ENCODE assay signal across 19 cellular contexts in the genomic region with DNA sequence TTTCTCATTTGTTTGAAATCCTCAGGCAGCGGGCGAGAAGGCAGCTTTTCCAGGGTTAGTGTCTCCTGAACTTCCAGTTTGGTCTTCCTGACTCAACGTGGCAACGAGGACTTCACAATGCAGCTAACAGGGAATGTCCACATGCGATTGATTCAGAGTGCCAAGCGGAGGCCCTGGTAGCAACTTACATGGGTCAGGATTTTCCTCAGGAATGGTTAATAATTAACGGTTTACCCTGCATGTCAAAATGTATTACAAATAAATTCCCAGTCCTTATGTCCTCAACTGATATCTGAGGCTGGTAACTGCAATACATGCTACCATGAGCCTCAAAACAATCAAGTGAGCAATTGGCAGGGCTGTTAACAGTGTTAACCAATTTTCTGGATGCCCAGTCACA.
A peak's percentile ranks its signal among the peaks of the same experiment; 100 is the strongest.
DNase-seq lines count a peak whose midpoint lies in the region; FAIRE-seq and TF ChIP-seq lines count a peak whose summit lies in the region.
"Had no signal": no experiment of that assay in that cellular context is flagged by ENCODE, and none has a peak within 500 bp of the region (broad histone marks: within the 10 kb centered on the region; RNA-seq: fewer than 3 reads in every experiment).

No MANE protein-coding gene starts in this region.

- FAIRE-seq in D721Med (lab: Jason Lieb, UNC), result no peak
- FAIRE-seq: GM12892, GM19239 had no signal

- H2AFZ ChIP-seq in hepatocyte, result no peak overlapping the region

- DNase-seq in DMS53 treated with DMSO at 0.1 percent for 48 hours (lab: John Stamatoyannopoulos, UW; ENCODE audit: unreplicated experiment), result peak; percentile 24
- peak; percentile 4 for DNase-seq in hepatocyte (ENCODE audit: low spot score)
- peak; percentile 58 for DNase-seq in renal cortical epithelial cell (ENCODE audit: low read depth)
- no peak for DNase-seq in AG08396 (ENCODE audit: low spot score)
- no peak for DNase-seq in D721Med (ENCODE audit: insufficient read length, low spot score)
- DNase-seq in SIG-M5 (lab: John Stamatoyannopoulos, UW), result no peak
- DNase-seq: 8988T; C1 segment of cervical spinal cord; Calu3; CD4-positive, alpha-beta T cell; DND-41; GDM1; GOT3; H9; IMR-90; KBM-7 had no signal

- WGBS in hepatocyte (ENCODE audit: low lambda C conversion rate, missing lambda C conversion rate), result 61% methylated on average over 7 of the region's 7 CpGs
- WGBS in liver, result 37% methylated on average over 7 of the region's 7 CpGs

- H4K20me1 ChIP-seq in hepatocyte (ENCODE audit: insufficient read depth, poor library complexity, severe bottlenecking), result no peaks in the 10 kb centered on the region

- H3K9me2 ChIP-seq in hepatocyte (replicated peaks; ENCODE audit: insufficient read depth), result no peaks in the 10 kb centered on the region

- H3K4me2 ChIP-seq in hepatocyte, result no peak overlapping the region

- no peaks in the 10 kb centered on the region for H3K4me1 ChIP-seq in hepatocyte (ENCODE audit: insufficient read depth)
- no peaks in the 10 kb centered on the region for H3K4me1 ChIP-seq in liver (ENCODE audit: control insufficient read depth in 4 of 4, insufficient read depth in 4 of 4, low read length in 3 of 4)

- H3K9ac ChIP-seq in liver (ENCODE audit: low read depth in 1 of 2, low read length in 2 of 2), result no peak overlapping the region

- H3K36me3 ChIP-seq in hepatocyte (replicated peaks; ENCODE audit: insufficient read depth, low read depth) (no peaks in the 10 kb centered on the region), liver (ENCODE audit: control insufficient read depth in 4 of 4, insufficient read depth in 3 of 4, low read depth in 1 of 4, low read length in 3 of 4) (no peaks in the 10 kb centered on the region)

- no peaks in the 10 kb centered on the region for H3K9me3 ChIP-seq in hepatocyte (ENCODE audit: low read depth)
- peaks cover 0 to 2% (median 0%) of the 10 kb centered on the region in 4 donors for H3K9me3 ChIP-seq in liver (ENCODE audit: control insufficient read depth in 4 of 4, low read length in 3 of 4)

- H3K27me3 ChIP-seq in hepatocyte (no peaks in the 10 kb centered on the region), liver (ENCODE audit: control insufficient read depth in 4 of 4, insufficient read depth in 4 of 4, low read length in 3 of 4) (no peaks in the 10 kb centered on the region)

- no peaks in the 10 kb centered on the region for H3K79me2 ChIP-seq in hepatocyte

- H3K27ac ChIP-seq in hepatocyte (no peak overlapping the region), liver (ENCODE audit: low read depth in 1 of 2, low read length in 2 of 2) (no peak overlapping the region)

- TF ChIP-seq CTCF in hepatocyte (IDR thresholded peaks at IDR 0.05; ENCODE audit: poor library complexity) (no peak), liver (IDR thresholded peaks at IDR 0.05; ENCODE audit: low read depth, low read length, missing input control) (no peak), D721Med (IDR thresholded peaks at IDR 0.05; ENCODE audit: insufficient read depth, missing control alignments) (no peak)

- TF ChIP-seq RAD21 in liver (IDR thresholded peaks at IDR 0.05), result no peak

- H3K4me3 ChIP-seq in hepatocyte (no peak overlapping the region), liver (ENCODE audit: low read depth in 1 of 3, low read length in 3 of 3) (no peak overlapping the region)

TF ChIP-seq in liver, 16 proteins besides CTCF, POLR2A, EP300 and RAD21:
- peak; percentile 16 for TF ChIP-seq MAX (IDR thresholded peaks at IDR 0.05)
- peak; percentile 38 for TF ChIP-seq SP1 (IDR thresholded peaks at IDR 0.05)
- no peak for TF ChIP-seq ATF3 (IDR thresholded peaks at IDR 0.05)
- TF ChIP-seq HNF4A (conservative IDR thresholded peaks at IDR 0.05), result peak in 1 of 2 donors; percentile 16

Comparison
In these comparisons a context has a peak if more than half of its experiments do, and no peak if none do; other contexts are left out.
1. DNase-seq: peak in DMS53 treated with DMSO at 0.1 percent for 48 hours (single experiment), hepatocyte (single experiment) and renal cortical epithelial cell (single experiment); none in AG08396 (single experiment), D721Med (single experiment) and SIG-M5 (single experiment).